Comparison of ENCODE assay signal across 1 cellular context in the genomic region with DNA sequence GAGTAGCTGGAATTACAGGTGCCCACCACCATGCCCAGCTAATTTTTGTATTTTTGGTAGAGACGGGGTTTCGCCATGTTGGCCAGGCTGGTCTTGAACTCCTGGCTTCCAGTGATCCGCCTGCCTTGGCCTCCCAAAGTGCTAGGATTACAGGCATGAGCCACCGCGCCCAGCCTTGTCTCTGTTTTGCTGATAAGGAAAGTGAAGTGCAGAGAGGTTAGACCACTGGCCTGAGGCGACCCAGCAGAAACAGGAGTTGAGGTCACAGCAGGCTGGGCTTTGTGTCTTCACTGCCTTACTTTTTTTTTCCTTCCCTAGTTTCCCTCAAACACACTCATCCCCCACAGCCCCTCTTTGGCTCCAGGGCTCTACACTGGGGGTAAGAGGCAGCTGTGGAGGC.
TF ChIP-seq lines count a peak whose summit lies in the region.

No MANE protein-coding gene starts in this region.

TF ChIP-seq in K562, 482 proteins besides CTCF, POLR2A, EP300 and RAD21:
- TF ChIP-seq SMARCA5 (IDR thresholded peaks at IDR 0.05) (peak; percentile 79), BCOR (IDR thresholded peaks at IDR 0.05) (peak; percentile 90), CBFA2T3 (IDR thresholded peaks at IDR 0.05) (0 out of 2 replicates have a peak, but pooled peaks have one; percentile 10), BRD9 (IDR thresholded peaks at IDR 0.05; ENCODE audit: low read depth, partially characterized antibody) (peak; percentile 100), KDM1A (IDR thresholded peaks at IDR 0.05) (peak; percentile 33 to 49; a peak in 1 of 4 replicates), ZFP36 (IDR thresholded peaks at IDR 0.05; ENCODE audit: low read depth, low read length, partially characterized antibody) (peak; percentile 80)
